In genomic region chr22:50408942-50409341, GRCh38 we compare ENCODE assay signal across 5 cellular contexts.
A peak's percentile ranks its signal among the peaks of the same experiment; 100 is the strongest.
DNase-seq lines count a peak whose midpoint lies in the region; ATAC-seq, FAIRE-seq and TF ChIP-seq lines count a peak whose summit lies in the region.
"Not testable (repeated sequence)": the region's sequence is repeated elsewhere in the genome, so short reads cannot be mapped to it uniquely, and the experiment has no call there.

No MANE protein-coding gene starts in this region.

- not testable (repeated sequence) for H3K9ac ChIP-seq in HepG2 (ENCODE audit: insufficient read depth, low read depth, low read length)

- WGBS in body of pancreas, 2 donors = 57 to 70% methylated on average over 9 to 10 of the region's 10 CpGs
- 95% methylated on average over 9 of the region's 10 CpGs for WGBS in HepG2 (ENCODE audit: low lambda C conversion rate)
- WGBS in pancreas, 2 donors = 66 to 67% methylated on average over 10 of the region's 10 CpGs

- peaks cover 10% of the 10 kb centered on the region; the same call in 1 of the 2 replicates for H4K20me1 ChIP-seq in HepG2 (ENCODE audit: insufficient read depth, low read length)

- H3K4me2 ChIP-seq in HepG2 (ENCODE audit: low read depth, low read length) = not testable (repeated sequence)

- H2AFZ ChIP-seq in HepG2 (ENCODE audit: low read length) = not testable (repeated sequence)

- CTCF ChIA-PET in RWPE1 (lab: Yijun Ruan, JAX); HepG2 (lab: Yijun Ruan, JAX; ENCODE audit: low intra/inter-chr PET ratio, low total read pairs): not testable (repeated sequence)

- TF ChIP-seq RAD21 in HepG2 (CRISPR knock-in tag; IDR thresholded peaks at IDR 0.05) = not testable (repeated sequence)

- H3K79me2 ChIP-seq in HepG2 (ENCODE audit: insufficient read depth, low read length) = not testable (repeated sequence)

- H3K4me3 ChIP-seq in body of pancreas; fibroblast of villous mesenchyme (ENCODE audit: low read depth, low read length); HepG2 (replicated peaks in 1 of 3; ENCODE audit: insufficient read depth in 1 of 3, low read depth in 2 of 3, low read length in 3 of 3); pancreas: not testable (repeated sequence)

- intact Hi-C loops in body of pancreas (cut with DNase I); HepG2 (cut with micrococcal nuclease; ENCODE audit: unreplicated experiment); pancreas (cut with DNase I): not testable (repeated sequence)

- not testable (repeated sequence) for H3K9me3 ChIP-seq in body of pancreas; HepG2 (ENCODE audit: low read length); pancreas

- FAIRE-seq in HepG2 (lab: Jason Lieb, UNC); pancreas (lab: Jason Lieb, UNC): not testable (repeated sequence)

- DNase-seq in RWPE1 (ENCODE audit: low spot score); HepG2 (ENCODE audit: low spot score): not testable (repeated sequence)
- peak in 3 of 4 donors; percentile 34 to 63 (median 56) for DNase-seq in body of pancreas
- peak; percentile 26 for DNase-seq in fibroblast of villous mesenchyme (ENCODE audit: low read depth)
- peak in 3 of 6 donors; percentile 9 to 44 (median 37) for DNase-seq in pancreas

- H3K36me3 ChIP-seq in body of pancreas (replicated peaks in 1 of 2; ENCODE audit: insufficient read depth in 1 of 2, low read depth in 2 of 2) = peaks cover 0 to 13% of the 10 kb centered on the region in 2 donors
- peaks cover 22 to 48% of the 10 kb centered on the region in 2 experiments for H3K36me3 ChIP-seq in HepG2 (replicated peaks in 1 of 2; ENCODE audit: control insufficient read depth in 1 of 2, insufficient read depth in 2 of 2, low read length in 2 of 2)
- H3K36me3 ChIP-seq in pancreas = peaks cover 0 to 17% (median 0%) of the 10 kb centered on the region in 3 donors

- in situ Hi-C loops in HepG2 (cut with HindIII; ENCODE audit: extremely low pct_ligation_motif_present, low pct_unique_long_range_greater_than_20kb) = not testable (repeated sequence)

- TF ChIP-seq EP300 in HepG2 (IDR thresholded peaks at IDR 0.05; ENCODE audit: low read depth in 2 of 2, low read length in 2 of 2); HepG2 (CRISPR knock-in tag; IDR thresholded peaks at IDR 0.05; ENCODE audit: borderline replicate concordance): not testable (repeated sequence)

- not testable (repeated sequence) for BruUV-seq in HepG2 (replicated peaks; lab: Mats Ljungman, UMichigan)

- not testable (repeated sequence) for H3K27me3 ChIP-seq in body of pancreas; HepG2 (ENCODE audit: control insufficient read depth in 1 of 2, insufficient read depth in 2 of 2, low read length in 2 of 2); pancreas

- TF ChIP-seq CTCF in RWPE1 (conservative IDR thresholded peaks at IDR 0.05; ENCODE audit: low read depth); body of pancreas (IDR thresholded peaks at IDR 0.05); fibroblast of villous mesenchyme (IDR thresholded peaks at IDR 0.05; ENCODE audit: insufficient read depth, low read depth, low read length); HepG2 (CRISPR knock-in tag; IDR thresholded peaks at IDR 0.05); pancreas (IDR thresholded peaks at IDR 0.05): not testable (repeated sequence)

- TF ChIP-seq POLR2A in body of pancreas (IDR thresholded peaks at IDR 0.05); HepG2 (IDR thresholded peaks at IDR 0.05; ENCODE audit: insufficient read depth in 1 of 2, low read depth in 2 of 2, low read length in 2 of 2): not testable (repeated sequence)

- H3K4me1 ChIP-seq in body of pancreas; HepG2 (ENCODE audit: insufficient read depth, low read length); pancreas: not testable (repeated sequence)

- peak; percentile 24 for ATAC-seq in body of pancreas
- ATAC-seq in HepG2 = not testable (repeated sequence)
- peak; percentile 35 to 57 (median 50) for ATAC-seq in pancreas

- H3K27ac ChIP-seq in RWPE1 = peak overlapping the region; percentile 20
- H3K27ac ChIP-seq in body of pancreas; HepG2 (ENCODE audit: extremely low read length, insufficient read depth, low read length); pancreas: not testable (repeated sequence)

- POLR2A ChIA-PET in RWPE1 (lab: Yijun Ruan, JAX; ENCODE audit: low non-redundant PET); HepG2 (lab: Yijun Ruan, JAX): not testable (repeated sequence)

TF ChIP-seq in HepG2, 621 proteins besides CTCF, POLR2A, EP300 and RAD21:
- TF ChIP-seq ZNF770 (CRISPR knock-in tag; IDR thresholded peaks at IDR 0.05) = 0 out of 2 replicates have a peak, but pooled peaks have one; percentile 14
